In genomic region chr1:162717548-162717947, GRCh38 we compare ENCODE assay signal across 19 cellular contexts.
"Had no signal": no experiment of that assay in that cellular context is flagged by ENCODE, and none has a peak within 500 bp of the region (broad histone marks: within the 10 kb centered on the region; RNA-seq: fewer than 3 reads in every experiment).

No MANE protein-coding gene starts in this region.

- H3K4me1 ChIP-seq: gastrocnemius medialis had no signal

- H3K36me3 Mint-ChIP-seq: naive thymus-derived CD8-positive, alpha-beta T cell had no signal

- H3K9me3 Mint-ChIP-seq: dendritic cell treated with granulocyte-macrophage colony-stimulating factor and Interleukin-4, amounts not matched to agents 40 ng/mL and 50 ng/mL, for 4 days; effector memory CD8-positive, alpha-beta T cell; naive thymus-derived CD8-positive, alpha-beta T cell; stimulated activated naive CD8-positive, alpha-beta T cell treated with anti-CD3 and anti-CD28 coated beads, Interleukin-15, Interleukin-2, amounts not matched to agents 100 ng/mL and 50 ng/mL, for 24 hours had no signal

- ATAC-seq: effector memory CD8-positive, alpha-beta T cell; gastrocnemius medialis; left lobe of liver; naive thymus-derived CD8-positive, alpha-beta T cell had no signal

- FAIRE-seq: colon had no signal

- DNase-seq: effector memory CD8-positive, alpha-beta T cell; gastrocnemius medialis; islet precursor cell; mammary epithelial cell; naive thymus-derived CD8-positive, alpha-beta T cell; posterior cingulate gyrus; stimulated activated CD4-positive, alpha-beta T cell treated with anti-CD3 and anti-CD28 coated beads, Interleukin-2, amount 100 ng/mL, for 48 hours; substantia nigra; trophoblast cell had no signal

- H3K9me3 ChIP-seq: esophagus muscularis mucosa, gastrocnemius medialis, neutrophil, right atrium auricular region, thoracic aorta had no signal

- H3K4me1 Mint-ChIP-seq: naive thymus-derived CD8-positive, alpha-beta T cell had no signal

- H3K36me3 ChIP-seq: gastrocnemius medialis, neutrophil, thoracic aorta had no signal

- H3K4me3 ChIP-seq: esophagus muscularis mucosa, gastrocnemius medialis, right atrium auricular region, smooth muscle cell, thoracic aorta had no signal

- H3K27me3 ChIP-seq: esophagus muscularis mucosa, gastrocnemius medialis, right atrium auricular region had no signal

- H3K27ac Mint-ChIP-seq: dendritic cell treated with granulocyte-macrophage colony-stimulating factor and Interleukin-4, amounts not matched to agents 40 ng/mL and 50 ng/mL, for 4 days; effector memory CD8-positive, alpha-beta T cell; naive thymus-derived CD8-positive, alpha-beta T cell; stimulated activated naive CD8-positive, alpha-beta T cell treated with anti-CD3 and anti-CD28 coated beads, Interleukin-15, Interleukin-2, amounts not matched to agents 100 ng/mL and 50 ng/mL, for 24 hours had no signal

- H3K27me3 Mint-ChIP-seq: effector memory CD8-positive, alpha-beta T cell had no signal

- H3K4me3 Mint-ChIP-seq: dendritic cell treated with granulocyte-macrophage colony-stimulating factor and Interleukin-4, amounts not matched to agents 40 ng/mL and 50 ng/mL, for 4 days; effector memory CD8-positive, alpha-beta T cell; naive thymus-derived CD8-positive, alpha-beta T cell; stimulated activated naive CD8-positive, alpha-beta T cell treated with anti-CD3 and anti-CD28 coated beads, Interleukin-15, Interleukin-2, amounts not matched to agents 100 ng/mL and 50 ng/mL, for 24 hours had no signal

- H3K27ac ChIP-seq: epithelial cell of prostate, gastrocnemius medialis, neutrophil, right atrium auricular region, thoracic aorta had no signal
